In genomic region chr6:150159757-150160156, GRCh38 we compare ENCODE assay signal across 3 cellular contexts.
TF ChIP-seq lines count a peak whose summit lies in the region.

No MANE protein-coding gene starts in this region.

TF ChIP-seq in HepG2, 621 proteins besides CTCF, POLR2A, EP300 and RAD21:
- TF ChIP-seq NR2F6 (IDR thresholded peaks at IDR 0.05) = no peak
- TF ChIP-seq NR2F6 (CRISPR knock-in tag; IDR thresholded peaks at IDR 0.05) = no peak
- TF ChIP-seq ZNF34 (CRISPR knock-in tag; IDR thresholded peaks at IDR 0.05; ENCODE audit: borderline replicate concordance) = no peak
- peak; percentile 55 to 61 for TF ChIP-seq MAFK (conservative IDR thresholded peaks at IDR 0.05 in 1 of 2, IDR thresholded peaks at IDR 0.05 in 1 of 2; ENCODE audit: low read length in 2 of 2)
- peak; percentile 58; the same call in 1 of the 2 replicates for TF ChIP-seq MAFF (IDR thresholded peaks at IDR 0.05; ENCODE audit: low read depth, low read length)

TF ChIP-seq in A549, 52 proteins besides CTCF, POLR2A, EP300 and RAD21:
- TF ChIP-seq CHD2 (IDR thresholded peaks at IDR 0.05; ENCODE audit: low read length, partially characterized antibody) = no peak
- TF ChIP-seq MAFK (IDR thresholded peaks at IDR 0.05; ENCODE audit: partially characterized antibody) = peak; percentile 32

TF ChIP-seq in K562, 482 proteins besides CTCF, POLR2A, EP300 and RAD21:
- TF ChIP-seq POLR2B (IDR thresholded peaks at IDR 0.05; ENCODE audit: low read depth, partially characterized antibody) = no peak
- TF ChIP-seq ZNF316 (IDR thresholded peaks at IDR 0.05) = peak; percentile 55
TF ChIP-seq in K562: peak in this region for 1.
